1 cellular context compared by ENCODE assay signal in genomic region chr2:20592106-20593071, GRCh38.
TF ChIP-seq lines count a peak whose summit lies in the region.

No MANE protein-coding gene starts in this region.

TF ChIP-seq in HepG2, 621 proteins besides CTCF, POLR2A, EP300 and RAD21 (continued from another document and continues in another):
- TF ChIP-seq GRHL1 (CRISPR knock-in tag; conservative IDR thresholded peaks at IDR 0.05): no peak
- TF ChIP-seq, protein P1, sequence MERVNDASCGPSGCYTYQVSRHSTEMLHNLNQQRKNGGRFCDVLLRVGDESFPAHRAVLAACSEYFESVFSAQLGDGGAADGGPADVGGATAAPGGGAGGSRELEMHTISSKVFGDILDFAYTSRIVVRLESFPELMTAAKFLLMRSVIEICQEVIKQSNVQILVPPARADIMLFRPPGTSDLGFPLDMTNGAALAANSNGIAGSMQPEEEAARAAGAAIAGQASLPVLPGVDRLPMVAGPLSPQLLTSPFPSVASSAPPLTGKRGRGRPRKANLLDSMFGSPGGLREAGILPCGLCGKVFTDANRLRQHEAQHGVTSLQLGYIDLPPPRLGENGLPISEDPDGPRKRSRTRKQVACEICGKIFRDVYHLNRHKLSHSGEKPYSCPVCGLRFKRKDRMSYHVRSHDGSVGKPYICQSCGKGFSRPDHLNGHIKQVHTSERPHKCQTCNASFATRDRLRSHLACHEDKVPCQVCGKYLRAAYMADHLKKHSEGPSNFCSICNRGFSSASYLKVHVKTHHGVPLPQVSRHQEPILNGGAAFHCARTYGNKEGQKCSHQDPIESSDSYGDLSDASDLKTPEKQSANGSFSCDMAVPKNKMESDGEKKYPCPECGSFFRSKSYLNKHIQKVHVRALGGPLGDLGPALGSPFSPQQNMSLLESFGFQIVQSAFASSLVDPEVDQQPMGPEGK (CRISPR knock-in tag; IDR thresholded peaks at IDR 0.05): no peak
- TF ChIP-seq PREB (CRISPR knock-in tag; IDR thresholded peaks at IDR 0.05): no peak
- TF ChIP-seq ZNF451 (CRISPR knock-in tag; IDR thresholded peaks at IDR 0.05): no peak
- TF ChIP-seq SP4 (CRISPR knock-in tag; IDR thresholded peaks at IDR 0.05): no peak
- TF ChIP-seq NKX3-1 (CRISPR knock-in tag; IDR thresholded peaks at IDR 0.05): no peak
- no peak for TF ChIP-seq GFI1 (CRISPR knock-in tag; IDR thresholded peaks at IDR 0.05; ENCODE audit: borderline replicate concordance)
- no peak; a peak in 1 of 4 replicates for TF ChIP-seq NR2F1 (CRISPR knock-in tag; IDR thresholded peaks at IDR 0.05)
- no peak for TF ChIP-seq ARNT (IDR thresholded peaks at IDR 0.05)
- TF ChIP-seq ZNF850 (CRISPR knock-in tag; conservative IDR thresholded peaks at IDR 0.05): no peak
- TF ChIP-seq ZNF124 (CRISPR knock-in tag; IDR thresholded peaks at IDR 0.05): no peak
- TF ChIP-seq SRSF9 (IDR thresholded peaks at IDR 0.05; ENCODE audit: borderline replicate concordance, insufficient read depth, low read depth, low read length, poor library complexity, severe bottlenecking): no peak
- TF ChIP-seq SALL1 (CRISPR knock-in tag; IDR thresholded peaks at IDR 0.05): no peak
- TF ChIP-seq FOXM1 (CRISPR knock-in tag; IDR thresholded peaks at IDR 0.05): no peak
- no peak for TF ChIP-seq SNRNP70 (IDR thresholded peaks at IDR 0.05; ENCODE audit: low read depth, low read length)
- TF ChIP-seq GPN1 (CRISPR knock-in tag; IDR thresholded peaks at IDR 0.05; ENCODE audit: borderline replicate concordance): no peak
- no peak for TF ChIP-seq ZNF121 (CRISPR knock-in tag; IDR thresholded peaks at IDR 0.05)
- TF ChIP-seq ZNF83 (CRISPR knock-in tag; IDR thresholded peaks at IDR 0.05; ENCODE audit: borderline replicate concordance): no peak
- TF ChIP-seq MED1 (CRISPR knock-in tag; IDR thresholded peaks at IDR 0.05): peak; percentile 63
- TF ChIP-seq CBX5 (CRISPR knock-in tag; IDR thresholded peaks at IDR 0.05; ENCODE audit: borderline replicate concordance): 0 out of 2 replicates have a peak, but pooled peaks have one; percentile 33
- TF ChIP-seq, protein P2, sequence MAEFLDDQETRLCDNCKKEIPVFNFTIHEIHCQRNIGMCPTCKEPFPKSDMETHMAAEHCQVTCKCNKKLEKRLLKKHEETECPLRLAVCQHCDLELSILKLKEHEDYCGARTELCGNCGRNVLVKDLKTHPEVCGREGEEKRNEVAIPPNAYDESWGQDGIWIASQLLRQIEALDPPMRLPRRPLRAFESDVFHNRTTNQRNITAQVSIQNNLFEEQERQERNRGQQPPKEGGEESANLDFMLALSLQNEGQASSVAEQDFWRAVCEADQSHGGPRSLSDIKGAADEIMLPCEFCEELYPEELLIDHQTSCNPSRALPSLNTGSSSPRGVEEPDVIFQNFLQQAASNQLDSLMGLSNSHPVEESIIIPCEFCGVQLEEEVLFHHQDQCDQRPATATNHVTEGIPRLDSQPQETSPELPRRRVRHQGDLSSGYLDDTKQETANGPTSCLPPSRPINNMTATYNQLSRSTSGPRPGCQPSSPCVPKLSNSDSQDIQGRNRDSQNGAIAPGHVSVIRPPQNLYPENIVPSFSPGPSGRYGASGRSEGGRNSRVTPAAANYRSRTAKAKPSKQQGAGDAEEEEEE (CRISPR knock-in tag; IDR thresholded peaks at IDR 0.05; ENCODE audit: borderline replicate concordance): no peak
- TF ChIP-seq ZNF354B (CRISPR knock-in tag; IDR thresholded peaks at IDR 0.05): no peak
- TF ChIP-seq, protein P3, sequence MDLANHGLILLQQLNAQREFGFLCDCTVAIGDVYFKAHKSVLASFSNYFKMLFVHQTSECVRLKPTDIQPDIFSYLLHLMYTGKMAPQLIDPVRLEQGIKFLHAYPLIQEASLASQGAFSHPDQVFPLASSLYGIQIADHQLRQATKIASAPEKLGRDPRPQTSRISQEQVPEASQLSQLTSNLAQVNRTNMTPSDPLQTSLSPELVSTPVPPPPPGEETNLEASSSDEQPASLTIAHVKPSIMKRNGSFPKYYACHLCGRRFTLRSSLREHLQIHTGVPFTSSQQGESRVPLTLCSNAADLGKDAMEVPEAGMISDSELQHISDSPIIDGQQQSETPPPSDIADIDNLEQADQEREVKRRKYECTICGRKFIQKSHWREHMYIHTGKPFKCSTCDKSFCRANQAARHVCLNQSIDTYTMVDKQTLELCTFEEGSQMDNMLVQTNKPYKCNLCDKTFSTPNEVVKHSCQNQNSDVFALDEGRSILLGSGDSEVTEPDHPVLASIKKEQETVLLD (CRISPR knock-in tag; IDR thresholded peaks at IDR 0.05; ENCODE audit: low read depth): no peak
- peak; percentile 52; the same call in 1 of the 2 replicates for TF ChIP-seq MXD3 (CRISPR knock-in tag; IDR thresholded peaks at IDR 0.05)
- TF ChIP-seq NR0B2 (CRISPR knock-in tag; IDR thresholded peaks at IDR 0.05): no peak
- TF ChIP-seq TRIM24 (CRISPR knock-in tag; IDR thresholded peaks at IDR 0.05): no peak
- no peak for TF ChIP-seq RNF219 (CRISPR knock-in tag; IDR thresholded peaks at IDR 0.05)
- TF ChIP-seq ZNF713 (CRISPR knock-in tag; IDR thresholded peaks at IDR 0.05): no peak; the same call in none of the 2 replicates
- TF ChIP-seq GATA4 (IDR thresholded peaks at IDR 0.05; ENCODE audit: borderline replicate concordance, low read depth): 0 out of 2 replicates have a peak, but pooled peaks have one; percentile 36
- no peak for TF ChIP-seq HIVEP1 (CRISPR knock-in tag; IDR thresholded peaks at IDR 0.05)
- TF ChIP-seq ARID4A (CRISPR knock-in tag; IDR thresholded peaks at IDR 0.05; ENCODE audit: borderline replicate concordance): no peak
- TF ChIP-seq HES4 (CRISPR knock-in tag; IDR thresholded peaks at IDR 0.05; ENCODE audit: borderline replicate concordance): no peak
- no peak for TF ChIP-seq GABPA (IDR thresholded peaks at IDR 0.05; ENCODE audit: low read depth, low read length)
- TF ChIP-seq GABPA (CRISPR knock-in tag; IDR thresholded peaks at IDR 0.05; ENCODE audit: low read depth): no peak
- no peak for TF ChIP-seq TP53 (CRISPR knock-in tag; conservative IDR thresholded peaks at IDR 0.05)
- TF ChIP-seq HOXD1 (CRISPR knock-in tag; IDR thresholded peaks at IDR 0.05): no peak
- TF ChIP-seq MEIS1 (CRISPR knock-in tag; IDR thresholded peaks at IDR 0.05; ENCODE audit: borderline replicate concordance): 0 out of 2 replicates have a peak, but pooled peaks have one; percentile 50
- TF ChIP-seq REPIN1 (CRISPR knock-in tag; IDR thresholded peaks at IDR 0.05; ENCODE audit: borderline replicate concordance, low read depth): no peak
- TF ChIP-seq NFATC3 (CRISPR knock-in tag; IDR thresholded peaks at IDR 0.05): no peak; the same call in 1 of the 2 replicates
- no peak for TF ChIP-seq ZBTB39 (CRISPR knock-in tag; IDR thresholded peaks at IDR 0.05)
- no peak for TF ChIP-seq XBP1 (CRISPR knock-in tag; IDR thresholded peaks at IDR 0.05)
- TF ChIP-seq ELF3 (CRISPR knock-in tag; IDR thresholded peaks at IDR 0.05): peak; percentile 45
- TF ChIP-seq ZBTB3 (CRISPR knock-in tag; IDR thresholded peaks at IDR 0.05; ENCODE audit: borderline replicate concordance, low read depth): no peak
- TF ChIP-seq FOSL1 (CRISPR knock-in tag; IDR thresholded peaks at IDR 0.05; ENCODE audit: borderline replicate concordance): no peak
- no peak for TF ChIP-seq ZNF703 (CRISPR knock-in tag; IDR thresholded peaks at IDR 0.05; ENCODE audit: borderline replicate concordance)
- TF ChIP-seq, protein P4, sequence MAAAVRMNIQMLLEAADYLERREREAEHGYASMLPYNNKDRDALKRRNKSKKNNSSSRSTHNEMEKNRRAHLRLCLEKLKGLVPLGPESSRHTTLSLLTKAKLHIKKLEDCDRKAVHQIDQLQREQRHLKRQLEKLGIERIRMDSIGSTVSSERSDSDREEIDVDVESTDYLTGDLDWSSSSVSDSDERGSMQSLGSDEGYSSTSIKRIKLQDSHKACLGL (CRISPR knock-in tag; IDR thresholded peaks at IDR 0.05): no peak
- no peak for TF ChIP-seq ZNF780A (CRISPR knock-in tag; IDR thresholded peaks at IDR 0.05)
